In genomic region chr2:124877065-124877671, GRCh38 we compare ENCODE assay signal across 19 cellular contexts.
A peak's percentile ranks its signal among the peaks of the same experiment; 100 is the strongest.
DNase-seq lines count a peak whose midpoint lies in the region; ATAC-seq and TF ChIP-seq lines count a peak whose summit lies in the region.
"Had no signal": no experiment of that assay in that cellular context is flagged by ENCODE, and none has a peak within 500 bp of the region (broad histone marks: within the 10 kb centered on the region; RNA-seq: fewer than 3 reads in every experiment).

No MANE protein-coding gene starts in this region.

- H3K27ac ChIP-seq in lung (ENCODE audit: low read depth in 1 of 2, low read length in 1 of 2) = no peak overlapping the region

- H3K36me3 ChIP-seq in BJ (ENCODE audit: control insufficient read depth, insufficient read depth, low read length) (no peaks in the 10 kb centered on the region), lung (ENCODE audit: control insufficient read depth in 2 of 2, insufficient read depth in 2 of 2, low read length in 2 of 2) (no peaks in the 10 kb centered on the region)

- peak; percentile 64 for DNase-seq in BJ (ENCODE audit: low read depth)
- peak; percentile 61 for DNase-seq in HT1080 (ENCODE audit: low read depth)
- DNase-seq in astrocyte of the spinal cord (ENCODE audit: low read depth, low spot score) = peak; percentile 50
- no peak for DNase-seq in lung (ENCODE audit: low spot score)
- no peak for DNase-seq in middle frontal gyrus (ENCODE audit: extremely low spot score, low spot score)
- DNase-seq in cerebellum (ENCODE audit: low spot score) = no peak
- DNase-seq: activated CD4-positive, CD25-positive, alpha-beta regulatory T cell; CD4-positive, alpha-beta T cell; effector CD4-positive, alpha-beta T cell; Kasumi-1; naive thymus-derived CD8-positive, alpha-beta T cell; NCI-H1436 treated with DMSO at 0.1 percent for 48 hours; NCI-H2227 treated with DMSO at 0.1 percent for 48 hours; Right ventricle myocardium superior; stimulated activated CD4-positive, alpha-beta T cell treated with anti-CD3 and anti-CD28 coated beads, Interleukin-12 subunit alpha, Interleukin-12 subunit beta, amount 100 ng/mL, for 4 hours; stimulated activated naive CD4-positive, alpha-beta T cell treated with Interleukin-2 at 50 U/mL for 16 hours; T-helper 17 cell had no signal

- H3K4me1 ChIP-seq in lung (ENCODE audit: control insufficient read depth in 2 of 2, insufficient read depth in 2 of 2, low read length in 2 of 2) = no peaks in the 10 kb centered on the region

- ATAC-seq in lung (ENCODE audit: insufficient read depth, low FRiP score) = peak; percentile 41
- ATAC-seq in HG03342 (IDR thresholded peaks at IDR 0.05; ENCODE audit: unreplicated experiment) = no peak
- ATAC-seq in GM21515 (IDR thresholded peaks at IDR 0.05; ENCODE audit: unreplicated experiment) = no peak
- ATAC-seq: naive thymus-derived CD8-positive, alpha-beta T cell; T-helper 17 cell had no signal

- POLR2A ChIA-PET in BJ (lab: Charles Lee) = no interaction called here

- H3K4me3 ChIP-seq in BJ (ENCODE audit: low read depth, low read length) (no peak overlapping the region), astrocyte of the spinal cord (ENCODE audit: low read depth, low read length) (no peak overlapping the region), lung (no peak overlapping the region)

- in situ Hi-C loops in astrocyte of the spinal cord (cut with HindIII; ENCODE audit: low sequenced_read_pairs) = no loop called here

- CTCF ChIA-PET in BJ (lab: Yijun Ruan, JAX) = no interaction called here

- H3K27me3 ChIP-seq in BJ (ENCODE audit: control insufficient read depth, insufficient read depth, low read length) (no peaks in the 10 kb centered on the region), lung (ENCODE audit: control insufficient read depth, insufficient read depth) (no peaks in the 10 kb centered on the region)

- no peaks in the 10 kb centered on the region for H3K9me3 ChIP-seq in lung (ENCODE audit: control insufficient read depth in 2 of 2, insufficient read depth in 1 of 2, low read length in 1 of 2)

- WGBS in lung, 2 donors = 56 to 69% methylated on average over 4 of the region's 4 CpGs

- TF ChIP-seq CTCF in BJ (IDR thresholded peaks at IDR 0.05; ENCODE audit: insufficient read depth, low read depth, low read length) = no peak
- no peak for TF ChIP-seq CTCF in astrocyte of the spinal cord (IDR thresholded peaks at IDR 0.05; ENCODE audit: low read depth, low read length)
- TF ChIP-seq CTCF in lung (IDR thresholded peaks at IDR 0.05; ENCODE audit: control extremely low read depth, extremely low read depth) = no peak

Comparison
In these comparisons a context has a peak if more than half of its experiments do, and no peak if none do; other contexts are left out.
1. DNase-seq: peak in BJ (single experiment), HT1080 (single experiment) and astrocyte of the spinal cord (single experiment); none in lung (single experiment), middle frontal gyrus (single experiment) and cerebellum (single experiment).